Comparison of ENCODE assay signal across 9 cellular contexts in the genomic region with DNA sequence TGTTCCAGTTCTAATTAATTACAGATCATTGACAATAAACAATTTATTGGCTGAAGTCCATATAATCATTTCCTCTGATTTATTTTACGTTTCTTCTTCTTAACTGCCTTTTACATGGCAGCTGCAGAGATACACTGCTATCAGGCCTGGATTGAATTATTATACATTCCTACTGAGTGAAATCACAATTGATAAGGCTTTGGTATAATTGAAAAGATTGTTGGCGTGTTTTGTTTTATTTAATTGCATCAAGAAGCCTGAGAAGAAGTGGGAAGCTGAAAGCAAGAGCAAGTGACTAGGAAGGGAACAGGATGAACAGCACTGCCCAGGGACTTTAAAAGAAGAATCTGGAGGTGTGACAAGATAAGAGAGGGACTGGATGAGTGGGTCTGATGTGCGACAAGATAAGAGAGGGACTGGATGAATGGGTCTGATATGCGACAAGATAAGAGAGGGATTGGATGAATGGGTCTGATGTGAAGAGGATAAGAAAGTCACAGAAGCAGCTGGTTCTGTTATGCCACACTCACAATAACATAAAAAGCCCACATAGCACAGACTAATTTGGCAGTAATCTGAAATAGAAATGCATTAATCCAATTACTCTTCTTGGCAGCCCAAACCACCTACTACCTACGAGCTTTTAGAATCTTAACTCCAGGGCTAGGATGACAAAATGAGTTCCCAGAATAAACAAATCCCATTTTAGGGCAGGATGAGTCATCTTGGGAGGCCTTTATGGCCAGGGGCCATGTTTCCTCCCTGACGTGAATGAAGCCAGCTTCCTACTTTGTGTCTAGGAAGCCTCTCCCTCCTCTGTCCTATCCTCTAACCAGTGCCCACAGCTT.
DNase-seq lines count a peak whose midpoint lies in the region; ATAC-seq, FAIRE-seq and TF ChIP-seq lines count a peak whose summit lies in the region.
"Had no signal": no experiment of that assay in that cellular context is flagged by ENCODE, and none has a peak within 500 bp of the region (broad histone marks: within the 10 kb centered on the region; RNA-seq: fewer than 3 reads in every experiment).

No MANE protein-coding gene starts in this region.

- H3K9me2 ChIP-seq in HCT116 (ENCODE audit: insufficient read depth): no peaks in the 10 kb centered on the region

- no peaks in the 10 kb centered on the region for H4K20me1 ChIP-seq in HCT116 (ENCODE audit: insufficient read depth)

- no peak for FAIRE-seq in GM19239 (lab: Jason Lieb, UNC)

- H3K27ac ChIP-seq in HCT116 (ENCODE audit: low read depth, low read length) (no peak overlapping the region), SJCRH30 (peak overlapping the region; percentile 7; the same call in 1 of the 2 replicates), skeletal muscle tissue (ENCODE audit: low read depth, low read length) (peak overlapping the region; percentile 74)

- no peak for TF ChIP-seq RAD21 in HCT116 (IDR thresholded peaks at IDR 0.05; ENCODE audit: low read depth)

- H3K9ac ChIP-seq in HCT116 (ENCODE audit: low read length) (no peak overlapping the region), skeletal muscle tissue (ENCODE audit: low read depth in 1 of 3, low read length in 3 of 3) (peak overlapping the region in 1 of 3 donors; percentile 9)

- H3K9me3 Mint-ChIP-seq in natural killer cell treated with Interleukin-12 subunit alpha and Interleukin-12 subunit beta and Interleukin-15 and Interleukin-18, amount 100 ng/mL, for 72 hours: no peaks in the 10 kb centered on the region
- H3K9me3 Mint-ChIP-seq: activated naive CD4-positive, alpha-beta T cell treated with anti-CD3 and anti-CD28 coated beads, Interleukin-2, amount 50 U/mL, for 24 hours had no signal

- POLR2A ChIA-PET in HCT116 (lab: Charles Lee): no interaction called here

- H3K36me3 ChIP-seq in HCT116 (ENCODE audit: control insufficient read depth in 1 of 2, insufficient read depth in 2 of 2, low read length in 2 of 2) (no peaks in the 10 kb centered on the region), SJCRH30 (no peaks in the 10 kb centered on the region), skeletal muscle tissue (ENCODE audit: control insufficient read depth in 3 of 3, insufficient read depth in 3 of 3, low read length in 3 of 3) (no peaks in the 10 kb centered on the region)

- peak overlapping the region; percentile 43 for H3K4me2 ChIP-seq in HCT116 (ENCODE audit: low read length)

- no TSS peak for BruUV-seq in HCT116 (replicated peaks; lab: Mats Ljungman, UMichigan)

- H3K4me3 ChIP-seq in HCT116 (replicated peaks in 1 of 2; ENCODE audit: low read depth in 1 of 2, low read length in 2 of 2) (no peak overlapping the region), SJCRH30 (no peak overlapping the region), skeletal muscle tissue (ENCODE audit: low read length in 3 of 3) (peak overlapping the region in 1 of 3 donors; percentile 3)

- no peak for TF ChIP-seq CTCF in HCT116 (IDR thresholded peaks at IDR 0.05 in 2 of 3, conservative IDR thresholded peaks at IDR 0.05 in 1 of 3; ENCODE audit: borderline replicate concordance in 1 of 3, insufficient read depth in 1 of 3, low read depth in 2 of 3, low read length in 2 of 3)

- H3K4me1 ChIP-seq in HCT116 (ENCODE audit: control insufficient read depth in 1 of 2, insufficient read depth in 2 of 2, low read length in 2 of 2) (peaks cover 4 to 9% of the 10 kb centered on the region in 2 experiments; a peak in 3 of 4 replicates), SJCRH30 (peaks cover 11% of the 10 kb centered on the region), skeletal muscle tissue (ENCODE audit: control insufficient read depth in 3 of 3, insufficient read depth in 3 of 3, low read length in 3 of 3) (peaks cover 6 to 10% (median 7%) of the 10 kb centered on the region in 3 donors)

- H3K27ac Mint-ChIP-seq in natural killer cell treated with Interleukin-12 subunit alpha and Interleukin-12 subunit beta and Interleukin-15 and Interleukin-18, amount 100 ng/mL, for 72 hours: no peak overlapping the region
- H3K27ac Mint-ChIP-seq: activated naive CD4-positive, alpha-beta T cell treated with anti-CD3 and anti-CD28 coated beads, Interleukin-2, amount 50 U/mL, for 24 hours had no signal

- no peaks in the 10 kb centered on the region for H3K27me3 Mint-ChIP-seq in natural killer cell treated with Interleukin-12 subunit alpha and Interleukin-12 subunit beta and Interleukin-15 and Interleukin-18, amount 100 ng/mL, for 72 hours
- H3K27me3 Mint-ChIP-seq: activated naive CD4-positive, alpha-beta T cell treated with anti-CD3 and anti-CD28 coated beads, Interleukin-2, amount 50 U/mL, for 24 hours had no signal

- TF ChIP-seq POLR2A in HCT116 (IDR thresholded peaks at IDR 0.05; ENCODE audit: borderline replicate concordance, extremely low read depth, insufficient read depth, insufficient read length): no peak

- H3K4me3 Mint-ChIP-seq in natural killer cell treated with Interleukin-12 subunit alpha and Interleukin-12 subunit beta and Interleukin-15 and Interleukin-18, amount 100 ng/mL, for 72 hours: no peak overlapping the region
- H3K4me3 Mint-ChIP-seq: activated naive CD4-positive, alpha-beta T cell treated with anti-CD3 and anti-CD28 coated beads, Interleukin-2, amount 50 U/mL, for 24 hours had no signal

- RAD21 ChIA-PET in HCT116 (lab: Charles Lee; ENCODE audit: low non-redundant PET in 1 of 2, low total read pairs in 2 of 2, uncharacterized antibody in 2 of 2, unreplicated experiment in 2 of 2): no interaction called here

- DNase-seq in HCT116 (ENCODE audit: low read depth, low spot score) (peak; percentile 15), SJCRH30 (peak; percentile 70 to 82), Right ventricle myocardium superior (peak; percentile 65), NCI-H1092 (lab: John Stamatoyannopoulos, UW) (no peak), GM19239 (ENCODE audit: insufficient read length, low spot score) (no peak)
- DNase-seq in activated CD4-positive, alpha-beta T cell treated with anti-CD3 and anti-CD28 coated beads for 4 hours: no peak
- DNase-seq in natural killer cell treated with Interleukin-12 subunit alpha and Interleukin-12 subunit beta and Interleukin-15 and Interleukin-18, amount 100 ng/mL, for 72 hours (ENCODE audit: low spot score): no peak

- 0 out of 2 replicates have a peak, but pooled peaks have one; percentile 36 for ATAC-seq in HCT116
- peak; percentile 86 for ATAC-seq in Right ventricle myocardium superior (ENCODE audit: poor library complexity)
- ATAC-seq in natural killer cell treated with Interleukin-12 subunit alpha and Interleukin-12 subunit beta and Interleukin-15 and Interleukin-18, amount 100 ng/mL, for 72 hours: no peak

- H3K27me3 ChIP-seq in HCT116 (ENCODE audit: insufficient read depth, low read length): no peaks in the 10 kb centered on the region
- no peaks in the 10 kb centered on the region for H3K27me3 ChIP-seq in SJCRH30
- no peaks in the 10 kb centered on the region for H3K27me3 ChIP-seq in skeletal muscle tissue (ENCODE audit: control insufficient read depth in 3 of 3, insufficient read depth in 3 of 3, low read length in 3 of 3)

- H3K36me3 Mint-ChIP-seq in natural killer cell treated with Interleukin-12 subunit alpha and Interleukin-12 subunit beta and Interleukin-15 and Interleukin-18, amount 100 ng/mL, for 72 hours: no peaks in the 10 kb centered on the region
- H3K36me3 Mint-ChIP-seq: activated naive CD4-positive, alpha-beta T cell treated with anti-CD3 and anti-CD28 coated beads, Interleukin-2, amount 50 U/mL, for 24 hours had no signal

- no peaks in the 10 kb centered on the region for H3K4me1 Mint-ChIP-seq in natural killer cell treated with Interleukin-12 subunit alpha and Interleukin-12 subunit beta and Interleukin-15 and Interleukin-18, amount 100 ng/mL, for 72 hours (ENCODE audit: low read depth in 2 of 2)
- H3K4me1 Mint-ChIP-seq: activated naive CD4-positive, alpha-beta T cell treated with anti-CD3 and anti-CD28 coated beads, Interleukin-2, amount 50 U/mL, for 24 hours had no signal

- peak overlapping the region; percentile 99 for H2AFZ ChIP-seq in HCT116 (ENCODE audit: low read depth, low read length, poor library complexity, severe bottlenecking)

- H3K79me2 ChIP-seq in HCT116 (ENCODE audit: insufficient read depth, low read length): no peaks in the 10 kb centered on the region

- intact Hi-C loops in HCT116 (cut with micrococcal nuclease) (no loop called here), Right ventricle myocardium superior (cut with DNase I) (no loop called here)

- no peaks in the 10 kb centered on the region for H3K9me3 ChIP-seq in HCT116 (ENCODE audit: control insufficient read depth in 1 of 2, insufficient read depth in 1 of 2, low read depth in 1 of 2, low read length in 2 of 2)
- H3K9me3 ChIP-seq in SJCRH30 (replicated peaks): no peaks in the 10 kb centered on the region
- H3K9me3 ChIP-seq in skeletal muscle tissue (ENCODE audit: control insufficient read depth in 3 of 3, low read length in 3 of 3): no peaks in the 10 kb centered on the region

- CTCF ChIA-PET in HCT116 (lab: Charles Lee): no interaction called here

TF ChIP-seq in HCT116, 20 proteins besides CTCF, POLR2A, EP300 and RAD21:
- TF ChIP-seq ZNF274 (IDR thresholded peaks at IDR 0.05; ENCODE audit: low read depth, low read length) (no peak), EZH2 (IDR thresholded peaks at IDR 0.05) (no peak), FOSL1 (IDR thresholded peaks at IDR 0.05; ENCODE audit: low read depth) (peak; percentile 56), ELF1 (IDR thresholded peaks at IDR 0.05; ENCODE audit: borderline replicate concordance, low read depth) (no peak), JUND (IDR thresholded peaks at IDR 0.05) (peak; percentile 54), POLR2AphosphoS5 (IDR thresholded peaks at IDR 0.05; ENCODE audit: low read depth, low read length) (no peak), YY1 (IDR thresholded peaks at IDR 0.05; ENCODE audit: extremely low read depth, insufficient replicate concordance, low read depth, low read length) (peak; percentile 36), SRF (IDR thresholded peaks at IDR 0.05; ENCODE audit: low read depth) (peak; percentile 86), ZFX (IDR thresholded peaks at IDR 0.05) (no peak)
TF ChIP-seq in HCT116: peak in this region for 4.

Comparison
In these comparisons a context has a peak if more than half of its experiments do, and no peak if none do; other contexts are left out.
1. ATAC-seq: peak in HCT116 (single experiment) and Right ventricle myocardium superior (single experiment); none in natural killer cell treated with Interleukin-12 subunit alpha and Interleukin-12 subunit beta and Interleukin-15 and Interleukin-18, amount 100 ng/mL, for 72 hours (0 of 2).
2. DNase-seq: peak in HCT116 (single experiment), SJCRH30 (2 of 2) and Right ventricle myocardium superior (single experiment); none in NCI-H1092 (single experiment), activated CD4-positive, alpha-beta T cell treated with anti-CD3 and anti-CD28 coated beads for 4 hours (0 of 2), natural killer cell treated with Interleukin-12 subunit alpha and Interleukin-12 subunit beta and Interleukin-15 and Interleukin-18, amount 100 ng/mL, for 72 hours (single experiment) and GM19239 (single experiment).